Comparison of ENCODE assay signal across 15 cellular contexts in genomic region chr21:33011462-33011861, GRCh38. TPM values are rescaled to one million over a fixed set of nuclear protein-coding genes. Genes with fewer than 3 reads are reported as not detected.
DNase-seq lines count a peak whose midpoint lies in the region; ATAC-seq and TF ChIP-seq lines count a peak whose summit lies in the region.
"Had no signal": no experiment of that assay in that cellular context is flagged by ENCODE, and none has a peak within 500 bp of the region (broad histone marks: within the 10 kb centered on the region; RNA-seq: fewer than 3 reads in every experiment).

No MANE protein-coding gene starts in this region.

- CTCF ChIA-PET in Calu3 (lab: Charles Lee): no interaction called here

- peak overlapping the region; percentile 83 for H3K27ac Mint-ChIP-seq in Calu3 (ENCODE audit: unreplicated experiment)

- no peaks in the 10 kb centered on the region for H3K9me3 Mint-ChIP-seq in Calu3 (ENCODE audit: low read depth, unreplicated experiment)

- H3K4me1 ChIP-seq in osteoblast (ENCODE audit: insufficient read depth, low read length) (no peaks in the 10 kb centered on the region), colonic mucosa (no peaks in the 10 kb centered on the region)
- H3K4me1 ChIP-seq: stomach had no signal

- H3K27me3 ChIP-seq in osteoblast (ENCODE audit: insufficient read depth, low read length) (peaks cover 25% of the 10 kb centered on the region), colonic mucosa (peaks cover under 1% of the 10 kb centered on the region)

- H3K9ac ChIP-seq in colonic mucosa (ENCODE audit: low read depth in 2 of 2, low read length in 2 of 2): no peak overlapping the region

- H3K4me1 Mint-ChIP-seq in Calu3 (ENCODE audit: low read depth, unreplicated experiment): peaks cover 14% of the 10 kb centered on the region

- intact Hi-C loops in Calu3 (cut with micrococcal nuclease; ENCODE audit: unreplicated experiment) (no loop called here), colonic mucosa (cut with DNase I) (no loop called here)

- H3K36me3 Mint-ChIP-seq in Calu3 (ENCODE audit: insufficient read depth, unreplicated experiment): peaks cover 5% of the 10 kb centered on the region

- BruUV-seq in Calu3 (replicated peaks; lab: Mats Ljungman, UMichigan): no TSS peak

- TF ChIP-seq CTCF in Calu3 (IDR thresholded peaks at IDR 0.05; ENCODE audit: unreplicated experiment) (no peak), epithelial cell of esophagus (IDR thresholded peaks at IDR 0.05; ENCODE audit: insufficient read depth, low read depth, low read length, missing control alignments) (no peak), osteoblast (IDR thresholded peaks at IDR 0.05; ENCODE audit: extremely low read depth, low read depth, low read length) (no peak), colonic mucosa (IDR thresholded peaks at IDR 0.05) (no peak)

- no peaks in the 10 kb centered on the region for H3K79me2 ChIP-seq in osteoblast (ENCODE audit: insufficient read depth, low read length)

- no peak overlapping the region for H3K4me3 Mint-ChIP-seq in Calu3 (ENCODE audit: low read depth, unreplicated experiment)

- DNase-seq in Calu3 (peak; percentile 12), HT-29 (ENCODE audit: low spot score) (peak; percentile 1), epithelial cell of esophagus (ENCODE audit: low read depth) (peak; percentile 95), osteoblast (ENCODE audit: insufficient read length, low spot score, missing footprints) (peak; percentile 86), colonic mucosa (no peak), HUDEP-2 (lab: John Stamatoyannopoulos, UW; ENCODE audit: unreplicated experiment in 76 of 76) (no peak), amygdala (lab: John Stamatoyannopoulos, UW) (no peak)
- DNase-seq: glutamatergic neuron; mucosa of descending colon; NCI-H2171; SHP77; stimulated activated CD4-positive, alpha-beta T cell treated with anti-CD3 and anti-CD28 coated beads, Interleukin-15, amount 100 ng/mL, for 24 hours; stomach had no signal

- H3K9me3 ChIP-seq in osteoblast (ENCODE audit: low read depth, low read length): no peaks in the 10 kb centered on the region
- H3K9me3 ChIP-seq in colonic mucosa: no peaks in the 10 kb centered on the region
- H3K9me3 ChIP-seq: mucosa of descending colon, stomach had no signal

- no peaks in the 10 kb centered on the region for H4K20me1 ChIP-seq in osteoblast (ENCODE audit: insufficient read depth, low read length)

- H3K36me3 ChIP-seq in osteoblast (ENCODE audit: insufficient read depth, low read length): no peaks in the 10 kb centered on the region
- no peaks in the 10 kb centered on the region for H3K36me3 ChIP-seq in colonic mucosa
- H3K36me3 ChIP-seq: cardiac muscle cell, stomach had no signal

- H3K27me3 Mint-ChIP-seq in Calu3 (ENCODE audit: unreplicated experiment): peaks cover 94% of the 10 kb centered on the region

- H3K27ac ChIP-seq in osteoblast (ENCODE audit: low read depth, low read length): no peak overlapping the region
- H3K27ac ChIP-seq in colonic mucosa: no peak overlapping the region
- H3K27ac ChIP-seq: cardiac muscle cell, stomach had no signal

- H3K4me3 ChIP-seq in epithelial cell of esophagus (ENCODE audit: low read length) (no peak overlapping the region), osteoblast (ENCODE audit: insufficient read depth, low read length) (no peak overlapping the region), colonic mucosa (no peak overlapping the region)
- H3K4me3 ChIP-seq: cardiac muscle cell, mucosa of descending colon, stomach had no signal

- H3K4me2 ChIP-seq in osteoblast (ENCODE audit: insufficient read depth, low read length): no peak overlapping the region

- H2AFZ ChIP-seq in osteoblast (ENCODE audit: low read length): no peak overlapping the region

- no peak for ATAC-seq in HG02642 (IDR thresholded peaks at IDR 0.05; ENCODE audit: poor library complexity, unreplicated experiment)
- ATAC-seq: mucosa of descending colon had no signal

RNA-seq across cellular contexts. Expression of gene OLIG2, which starts 14.3 kb away (rescaled TPM):
- total RNA-seq in Calu3 (2022): not detected in 2 replicates
- total RNA-seq in HT-29 (2014; rRNA removed; shearing (Covaris generic)): not detected in 2 replicates
- total RNA-seq in osteoblast: not detected in 2 replicates
- not detected for total RNA-seq in colonic mucosa
- total RNA-seq: mucosa of descending colon, stomach had no signal

RNA-seq across cellular contexts. Expression of gene OLIG1, which starts 58.5 kb away (rescaled TPM):
- total RNA-seq in Calu3 (2022) (not detected in 2 replicates), osteoblast (not detected in 2 replicates), colonic mucosa (not detected)
- not detected in 2 replicates for total RNA-seq in HT-29 (2014; rRNA removed; shearing (Covaris generic))
- total RNA-seq: cardiac muscle cell, mucosa of descending colon, stomach had no signal

Comparison
In these comparisons a context has a peak if more than half of its experiments do, and no peak if none do; other contexts are left out.
1. DNase-seq: peak in Calu3 (single experiment), HT-29 (single experiment), epithelial cell of esophagus (single experiment) and osteoblast (single experiment); none in colonic mucosa (single experiment), HUDEP-2 (0 of 76) and amygdala (0 of 56).